ENCODE assay signal across 25 cellular contexts in the genomic region with DNA sequence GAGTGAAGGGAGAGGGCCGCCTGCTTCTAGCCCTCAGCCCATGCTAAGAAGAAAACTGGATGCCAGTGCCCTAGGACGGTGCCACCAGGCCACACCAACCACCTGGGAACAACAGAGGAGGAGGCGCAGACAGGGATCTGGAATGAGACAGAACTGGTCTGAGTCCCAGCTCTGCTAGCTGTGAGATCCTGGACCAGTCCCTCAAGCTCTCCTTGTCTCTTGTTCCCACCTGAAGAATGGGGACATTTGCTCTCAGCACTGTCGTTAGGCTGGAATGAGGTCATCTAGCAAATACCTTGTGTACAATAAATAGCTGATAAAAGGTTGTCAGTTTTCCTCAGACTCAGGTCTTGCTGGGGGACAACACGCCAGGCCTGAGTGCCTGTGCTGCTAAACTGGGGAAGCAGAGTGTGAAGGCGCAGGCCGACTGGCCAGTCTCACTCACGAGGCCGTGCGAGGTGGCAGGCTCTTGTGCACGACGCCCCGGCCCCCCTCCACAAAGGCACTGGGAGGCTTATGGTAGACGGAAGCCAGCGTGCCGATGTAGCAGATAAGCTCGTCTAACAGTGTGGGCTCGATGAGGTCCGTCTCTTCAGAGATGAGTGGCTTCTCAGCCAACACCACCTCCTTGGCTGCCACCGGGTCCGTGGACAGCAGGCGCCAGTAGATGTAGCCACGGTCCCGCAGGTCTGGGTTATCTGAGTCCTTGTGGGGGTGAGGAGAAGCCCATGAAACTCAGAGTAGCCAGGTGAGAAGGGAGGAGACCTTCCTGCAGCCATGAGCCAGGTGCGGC. TPM values are rescaled to one million over a fixed set of nuclear protein-coding genes. Genes with fewer than 3 reads are reported as not detected.
"Had no signal": no experiment of that assay in that cellular context is flagged by ENCODE, and none has a peak within 500 bp of the region (broad histone marks: within the 10 kb centered on the region; RNA-seq: fewer than 3 reads in every experiment).

No MANE protein-coding gene starts in this region.

- H3K4me1 ChIP-seq: Peyer's patch had no signal

- H3K4me1 Mint-ChIP-seq: activated CD4-positive, alpha-beta T cell treated with anti-CD3 and anti-CD28 coated beads for 36 hours; activated T-helper 17 cell treated with anti-CD3 and anti-CD28 coated beads, Interleukin-2, amount 50 U/mL, for 72 hours had no signal

- H3K4me3 Mint-ChIP-seq: activated CD4-positive, alpha-beta memory T cell treated with anti-CD3 and anti-CD28 coated beads, Interleukin-2, amount 10 ng/mL, durations not matched to agents 7 days and 5 days; activated CD4-positive, alpha-beta T cell treated with anti-CD3 and anti-CD28 coated beads for 36 hours; activated naive CD4-positive, alpha-beta T cell treated with anti-CD3 and anti-CD28 coated beads for 36 hours; activated naive CD8-positive, alpha-beta T cell; activated T-helper 17 cell treated with anti-CD3 and anti-CD28 coated beads, Interleukin-2, amount 50 U/mL, for 72 hours had no signal

- H3K9me3 Mint-ChIP-seq: activated CD4-positive, alpha-beta memory T cell treated with anti-CD3 and anti-CD28 coated beads, Interleukin-2, amount 10 ng/mL, durations not matched to agents 7 days and 5 days; activated naive CD4-positive, alpha-beta T cell treated with anti-CD3 and anti-CD28 coated beads for 36 hours; activated T-helper 17 cell treated with anti-CD3 and anti-CD28 coated beads, Interleukin-2, amount 50 U/mL, for 72 hours had no signal

- H3K4me3 ChIP-seq: Peyer's patch, SJCRH30 had no signal

- H3K4me2 ChIP-seq: SK-N-SH had no signal

- DNase-seq: activated CD4-positive, alpha-beta memory T cell treated with anti-CD3 and anti-CD28 coated beads, Interleukin-2, amount 10 ng/mL, durations not matched to agents 7 days and 5 days; activated CD4-positive, alpha-beta T cell treated with anti-CD3 and anti-CD28 coated beads for 36 hours; activated CD4-positive, alpha-beta T cell treated with anti-CD3 and anti-CD28 coated beads, Interleukin-2, amount 50 U/mL, for 1 hour; activated gamma-delta T cell; activated naive CD4-positive, alpha-beta T cell treated with anti-CD3 and anti-CD28 coated beads for 36 hours; activated T-cell treated with anti-CD3 and anti-CD28 coated beads for 4 hours; activated T-cell treated with anti-CD3 and anti-CD28 coated beads, Interleukin-2, amount 50 U/mL, for 48 hours; amygdala; brain microvascular endothelial cell; caudate nucleus; NCI-H1105 treated with DMSO at 0.1 percent for 48 hours; NCI-H1436 treated with DMSO at 0.1 percent for 48 hours; NCI-H187 treated with DMSO at 0.1 percent for 48 hours; NCI-H2081 treated with DMSO at 0.1 percent for 48 hours; NCI-H446; NCI-H524; Peyer's patch; Right ventricle myocardium superior; SJCRH30; SK-N-SH; T-helper 1 cell; WERI-Rb-1 had no signal

- H3K27ac Mint-ChIP-seq: activated CD4-positive, alpha-beta memory T cell treated with anti-CD3 and anti-CD28 coated beads, Interleukin-2, amount 10 ng/mL, durations not matched to agents 7 days and 5 days; activated CD4-positive, alpha-beta T cell treated with anti-CD3 and anti-CD28 coated beads for 36 hours; activated naive CD4-positive, alpha-beta T cell treated with anti-CD3 and anti-CD28 coated beads for 36 hours; activated naive CD8-positive, alpha-beta T cell had no signal

- H3K27me3 ChIP-seq: brain microvascular endothelial cell, Peyer's patch, SJCRH30 had no signal

- H3K9me3 ChIP-seq: Peyer's patch, SJCRH30, SK-N-SH had no signal

- H3K27me3 Mint-ChIP-seq: activated CD4-positive, alpha-beta memory T cell treated with anti-CD3 and anti-CD28 coated beads, Interleukin-2, amount 10 ng/mL, durations not matched to agents 7 days and 5 days; activated CD4-positive, alpha-beta T cell treated with anti-CD3 and anti-CD28 coated beads for 36 hours; activated naive CD8-positive, alpha-beta T cell; activated T-helper 17 cell treated with anti-CD3 and anti-CD28 coated beads, Interleukin-2, amount 50 U/mL, for 72 hours had no signal

- FAIRE-seq: astrocyte had no signal

- H3K27ac ChIP-seq: brain microvascular endothelial cell, Peyer's patch, SJCRH30, WERI-Rb-1 had no signal

- H3K9ac ChIP-seq: SK-N-SH had no signal

RNA-seq across cellular contexts. Expression of a gene that starts 25.8 kb away (rescaled TPM):
- total RNA-seq: activated naive CD4-positive, alpha-beta T cell treated with anti-CD3 and anti-CD28 coated beads for 36 hours had no signal
